7 cellular contexts compared by ENCODE assay signal in genomic region chr7:102431617-102432298, GRCh38. TPM values are rescaled to one million over a fixed set of nuclear protein-coding genes. Genes with fewer than 3 reads are reported as not detected.
DNase-seq lines count a peak whose midpoint lies in the region; ATAC-seq and TF ChIP-seq lines count a peak whose summit lies in the region.

No MANE protein-coding gene starts in this region.

- CTCF ChIA-PET in activated CD8-positive, alpha-beta T cell treated with anti-CD3 and anti-CD28 coated beads for 36 hours (lab: Charles Lee) = interaction anchor here (1.3 to 1.7 kb wide), 2 partner anchors 19 to 27 kb away, joined by 5 to 8 read pairs; no protein-coding TSS in a partner anchor

- ATAC-seq in GM18867 (IDR thresholded peaks at IDR 0.05; ENCODE audit: unreplicated experiment) (peak; percentile 29), GM18498 (IDR thresholded peaks at IDR 0.05; ENCODE audit: unreplicated experiment) (no peak)
- ATAC-seq in activated CD8-positive, alpha-beta T cell treated with anti-CD3 and anti-CD28 coated beads for 36 hours = peak; percentile 50

- no peaks in the 10 kb centered on the region for H3K27me3 ChIP-seq in spleen (replicated peaks in 1 of 7)

- peaks cover 15% of the 10 kb centered on the region for H3K36me3 Mint-ChIP-seq in activated CD8-positive, alpha-beta T cell treated with anti-CD3 and anti-CD28 coated beads for 36 hours (ENCODE audit: low read depth)

- peaks cover 0 to 23% (median 8%) of the 10 kb centered on the region in 6 donors for H3K36me3 ChIP-seq in spleen

- H3K4me3 Mint-ChIP-seq in activated CD8-positive, alpha-beta T cell treated with anti-CD3 and anti-CD28 coated beads for 36 hours = peak overlapping the region; percentile 70

- no peaks in the 10 kb centered on the region for H3K9me3 ChIP-seq in spleen

- peak overlapping the region; percentile 82 to 99 (median 98) for H3K27ac ChIP-seq in spleen

- no peak for TF ChIP-seq POLR2A in spleen (IDR thresholded peaks at IDR 0.05)

- peak overlapping the region; percentile 95 for H3K27ac Mint-ChIP-seq in activated CD8-positive, alpha-beta T cell treated with anti-CD3 and anti-CD28 coated beads for 36 hours

- H3K4me1 ChIP-seq in spleen = peaks cover 37 to 96% (median 83%) of the 10 kb centered on the region in 6 donors

- POLR2A ChIA-PET in activated CD8-positive, alpha-beta T cell treated with anti-CD3 and anti-CD28 coated beads for 36 hours (lab: Charles Lee) = interaction anchor here (0.6 to 12.1 kb wide), 5 partner anchors 8 to 38 kb away, joined by 3 to 147 read pairs (median 4); partner anchors contain the start of gene PRKRIP1

- WGBS in spleen, 5 donors = 32 to 36% (median 33%) methylated on average over 14 to 17 of the region's 17 CpGs

- no peak overlapping the region for H3K4me3 ChIP-seq in epithelial cell of esophagus (ENCODE audit: low read length)
- H3K4me3 ChIP-seq in spleen = peak overlapping the region in 1 of 8 donors; percentile 98

- intact Hi-C loops in activated CD8-positive, alpha-beta T cell treated with anti-CD3 and anti-CD28 coated beads for 36 hours (cut with micrococcal nuclease) = no loop called here
- intact Hi-C loops in spleen (cut with DNase I; ENCODE audit: low total_unique reads) = no loop called here

- no peak for TF ChIP-seq CTCF in activated CD8-positive, alpha-beta T cell treated with anti-CD3 and anti-CD28 coated beads for 36 hours (IDR thresholded peaks at IDR 0.05)
- TF ChIP-seq CTCF in epithelial cell of esophagus (IDR thresholded peaks at IDR 0.05; ENCODE audit: insufficient read depth, low read depth, low read length, missing control alignments) (no peak), spleen (IDR thresholded peaks at IDR 0.05 in 8 of 11, conservative IDR thresholded peaks at IDR 0.05 in 3 of 11) (no peak)

- peaks cover 52% of the 10 kb centered on the region for H3K4me1 Mint-ChIP-seq in activated CD8-positive, alpha-beta T cell treated with anti-CD3 and anti-CD28 coated beads for 36 hours (ENCODE audit: low read depth)

- H3K27me3 Mint-ChIP-seq in activated CD8-positive, alpha-beta T cell treated with anti-CD3 and anti-CD28 coated beads for 36 hours = no peaks in the 10 kb centered on the region

- H3K9me3 Mint-ChIP-seq in activated CD8-positive, alpha-beta T cell treated with anti-CD3 and anti-CD28 coated beads for 36 hours = no peaks in the 10 kb centered on the region

- peak; percentile 94 for DNase-seq in NCI-H187 treated with DMSO at 0.1 percent for 48 hours (lab: John Stamatoyannopoulos, UW)
- peak; percentile 66 for DNase-seq in activated CD8-positive, alpha-beta T cell treated with anti-CD3 and anti-CD28 coated beads for 36 hours
- peak; percentile 28 for DNase-seq in epithelial cell of esophagus (ENCODE audit: low read depth)
- peak; percentile 86 for DNase-seq in spleen
- DNase-seq in GM19240 (ENCODE audit: insufficient read length, low spot score) = no peak

RNA-seq across cellular contexts. Expression of gene ORAI2, which starts 1.6 kb away (rescaled TPM):
- 10 to 100 TPM; 29.4 to 35.8 TPM for total RNA-seq in activated CD8-positive, alpha-beta T cell treated with anti-CD3 and anti-CD28 coated beads for 36 hours
- 100 to 1,000 TPM in 3 of 7 donors, 10 to 100 TPM in 4; 75.3 to 146 (median 90.5) TPM for total RNA-seq in spleen
- 10 to 100 TPM; 31.5 to 74.4 (median 35.4) TPM for polyA plus RNA-seq in spleen

RNA-seq across cellular contexts. Expression of gene ALKBH4, which starts 32.9 kb away (rescaled TPM):
- total RNA-seq in activated CD8-positive, alpha-beta T cell treated with anti-CD3 and anti-CD28 coated beads for 36 hours = 1 to 10 TPM; 6.0 to 6.9 TPM
- 10 to 100 TPM in 6 of 7 donors, 1 to 10 TPM in 1; 9.6 to 15.1 (median 10.7) TPM for total RNA-seq in spleen
- 10 to 100 TPM in 1 of 3 donors, 1 to 10 TPM in 2; 9.0 to 11.1 (median 9.2) TPM for polyA plus RNA-seq in spleen

RNA-seq across cellular contexts. Expression of gene LRWD1, which starts 33.0 kb away (rescaled TPM):
- total RNA-seq in activated CD8-positive, alpha-beta T cell treated with anti-CD3 and anti-CD28 coated beads for 36 hours = 10 to 100 TPM; 12.3 to 12.7 TPM
- total RNA-seq in spleen = 10 to 100 TPM; 19.9 to 42.2 (median 24.1) TPM
- 10 to 100 TPM; 22.1 to 37.3 (median 33.7) TPM for polyA plus RNA-seq in spleen

RNA-seq across cellular contexts. Expression of gene PRKRIP1, which starts 35.6 kb away (rescaled TPM):
- total RNA-seq in activated CD8-positive, alpha-beta T cell treated with anti-CD3 and anti-CD28 coated beads for 36 hours = 10 to 100 TPM; 29.8 to 33.6 TPM
- total RNA-seq in spleen = 10 to 100 TPM; 25.0 to 33.4 (median 28.8) TPM
- 10 to 100 TPM; 27.4 to 45.7 (median 43.6) TPM for polyA plus RNA-seq in spleen

RNA-seq across cellular contexts. Expression of gene POLR2J, which starts 47.0 kb away (rescaled TPM):
- 10 to 100 TPM; 49.1 to 54.7 TPM for total RNA-seq in activated CD8-positive, alpha-beta T cell treated with anti-CD3 and anti-CD28 coated beads for 36 hours
- 10 to 100 TPM in 6 of 7 donors, 1 to 10 TPM in 1; 8.4 to 34.5 (median 30.8) TPM for total RNA-seq in spleen
- polyA plus RNA-seq in spleen = 10 to 100 TPM; 95.6 to 98.8 (median 96.4) TPM
